Comparison of ENCODE assay signal across 17 cellular contexts in genomic region chr2:9837451-9837850, GRCh38.
"Had no signal": no experiment of that assay in that cellular context is flagged by ENCODE, and none has a peak within 500 bp of the region (broad histone marks: within the 10 kb centered on the region; RNA-seq: fewer than 3 reads in every experiment).

No MANE protein-coding gene starts in this region.

- H3K27ac ChIP-seq: cardiac muscle cell, WERI-Rb-1 had no signal

- H3K36me3 Mint-ChIP-seq: stimulated activated memory B cell treated with anti-CD40 and anti-IgM and Interleukin-4, amounts not matched to agents 10 μg/mL and 1 μg/mL and 100 μg/mL, for 72 hours had no signal

- H3K36me3 ChIP-seq: cardiac muscle cell, WERI-Rb-1 had no signal

- H3K4me3 ChIP-seq: cardiac muscle cell had no signal

- DNase-seq: activated CD4-positive, alpha-beta T cell treated with anti-CD3 and anti-CD28 coated beads for 1 hour; activated CD8-positive, alpha-beta memory T cell treated with anti-CD3 and anti-CD28 coated beads for 24 hours; activated CD8-positive, alpha-beta memory T cell treated with anti-CD3 and anti-CD28 coated beads, Interleukin-2, amount 50 U/mL, for 48 hours; activated effector memory CD4-positive, alpha-beta T cell treated with Interleukin-2 at 50 U/mL for 16 hours; activated naive CD4-positive, alpha-beta T cell treated with anti-CD3 and anti-CD28 coated beads, Interleukin-2, amount 50 U/mL, for 16 hours; activated T-cell treated with anti-CD3 and anti-CD28 coated beads, Interleukin-2, amount 50 U/mL, for 48 hours; effector CD8-positive, alpha-beta T cell; mesendoderm; right cardiac atrium; small intestine; stimulated activated CD4-positive, alpha-beta T cell treated with anti-CD3 and anti-CD28 coated beads, Interleukin-4, amount 100 ng/mL, for 4 hours; SW 1271; WERI-Rb-1 had no signal

- H3K4me3 Mint-ChIP-seq: dendritic cell treated with granulocyte-macrophage colony-stimulating factor and Interleukin-4, amounts not matched to agents 40 ng/mL and 50 ng/mL, for 4 days; stimulated activated memory B cell treated with anti-CD40 and anti-IgM and Interleukin-4, amounts not matched to agents 10 μg/mL and 1 μg/mL and 100 μg/mL, for 72 hours had no signal

- H3K27me3 Mint-ChIP-seq: progenitor cell of endocrine pancreas had no signal

- H3K9me3 Mint-ChIP-seq: dendritic cell treated with granulocyte-macrophage colony-stimulating factor and Interleukin-4, amounts not matched to agents 40 ng/mL and 50 ng/mL, for 4 days; stimulated activated memory B cell treated with anti-CD40 and anti-IgM and Interleukin-4, amounts not matched to agents 10 μg/mL and 1 μg/mL and 100 μg/mL, for 72 hours had no signal

- H3K27ac Mint-ChIP-seq: dendritic cell treated with granulocyte-macrophage colony-stimulating factor and Interleukin-4, amounts not matched to agents 40 ng/mL and 50 ng/mL, for 4 days; progenitor cell of endocrine pancreas; stimulated activated memory B cell treated with anti-CD40 and anti-IgM and Interleukin-4, amounts not matched to agents 10 μg/mL and 1 μg/mL and 100 μg/mL, for 72 hours had no signal

- H3K27me3 ChIP-seq: cardiac muscle cell had no signal
